In the genomic region with DNA sequence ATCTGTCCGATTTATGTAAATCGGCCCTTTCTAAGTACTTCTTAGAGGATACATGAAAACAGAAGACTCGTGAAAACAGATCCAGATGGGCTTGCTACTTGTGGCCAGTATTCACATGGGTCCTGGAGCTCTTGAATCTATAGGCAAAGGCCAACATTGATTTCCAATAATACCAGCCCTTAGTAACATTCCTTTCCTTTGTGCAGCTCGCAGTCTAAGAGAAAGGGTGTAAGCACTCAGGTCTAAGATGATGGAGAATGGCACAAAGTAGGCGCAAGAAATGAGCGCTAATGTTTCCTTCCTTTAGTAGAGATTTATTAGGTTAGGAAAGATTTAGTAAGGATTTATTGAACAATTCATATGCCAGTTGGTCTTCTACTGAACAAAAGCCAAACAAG, we compare ENCODE assay signal across 8 cellular contexts. TPM values are rescaled to one million over a fixed set of nuclear protein-coding genes. Genes with fewer than 3 reads are reported as not detected.
DNase-seq lines count a peak whose midpoint lies in the region; ATAC-seq and TF ChIP-seq lines count a peak whose summit lies in the region.

No MANE protein-coding gene starts in this region.

- H3K27me3 ChIP-seq in breast epithelium = no peaks in the 10 kb centered on the region
- no peaks in the 10 kb centered on the region for H3K27me3 ChIP-seq in vagina

- no peak for ATAC-seq in HG03280 (IDR thresholded peaks at IDR 0.05; ENCODE audit: unreplicated experiment)
- no peak for ATAC-seq in HG02678 (IDR thresholded peaks at IDR 0.05; ENCODE audit: unreplicated experiment)

- intact Hi-C loops in breast epithelium (cut with DNase I; ENCODE audit: low total_unique reads) (no loop called here), vagina (cut with DNase I) (loop anchor here (2.0 to 10.0 kb wide), 2 partner anchors 126 to 208 kb away; partner anchors contain the start of gene ARHGAP5)

- H3K9me3 ChIP-seq in breast epithelium = no peaks in the 10 kb centered on the region
- no peaks in the 10 kb centered on the region for H3K9me3 ChIP-seq in vagina

- H3K27ac ChIP-seq in breast epithelium (peak overlapping the region; percentile 92 to 94), vagina (peak overlapping the region; percentile 80)

- TF ChIP-seq POLR2A in breast epithelium (IDR thresholded peaks at IDR 0.05) = no peak
- no peak for TF ChIP-seq POLR2A in vagina (IDR thresholded peaks at IDR 0.05)

- H3K4me1 ChIP-seq in breast epithelium = no peaks in the 10 kb centered on the region
- peaks cover 15% of the 10 kb centered on the region for H3K4me1 ChIP-seq in vagina

- peak; percentile 3 for DNase-seq in NCI-H510A (lab: John Stamatoyannopoulos, UW)
- DNase-seq in breast epithelium (ENCODE audit: low spot score in 2 of 2) = no peak
- DNase-seq in medulla oblongata (ENCODE audit: extremely low spot score) = peak; percentile 60
- DNase-seq in vagina (ENCODE audit: extremely low spot score in 2 of 2) = no peak
- DNase-seq in stimulated activated naive CD4-positive, alpha-beta T cell treated with Interleukin-2 at 50 U/mL for 16 hours (lab: John Stamatoyannopoulos, UW) = no peak

- H3K4me3 ChIP-seq in GM08714 (ENCODE audit: low read length) (peak overlapping the region; percentile 74), breast epithelium (peak overlapping the region; percentile 67 to 87 (median 75)), vagina (peak overlapping the region; percentile 63 to 69)

- no peak for TF ChIP-seq CTCF in breast epithelium (IDR thresholded peaks at IDR 0.05)
- TF ChIP-seq CTCF in vagina (IDR thresholded peaks at IDR 0.05) = no peak

- H3K36me3 ChIP-seq in breast epithelium (no peaks in the 10 kb centered on the region), vagina (no peaks in the 10 kb centered on the region)

RNA-seq across cellular contexts. Expression of gene RNU6-8, which starts 0.6 kb away (rescaled TPM):
- total RNA-seq in breast epithelium (not detected), vagina (not detected)

RNA-seq across cellular contexts. Expression of gene RNU6-7, which starts 0.6 kb away (rescaled TPM):
- total RNA-seq in breast epithelium (not detected), vagina (not detected)

Comparison
In these comparisons a context has a peak if more than half of its experiments do, and no peak if none do; other contexts are left out.
1. DNase-seq: peak in NCI-H510A (single experiment) and medulla oblongata (single experiment); none in breast epithelium (0 of 2), vagina (0 of 2) and stimulated activated naive CD4-positive, alpha-beta T cell treated with Interleukin-2 at 50 U/mL for 16 hours (single experiment).
2. Peak in every context shown above with its lines, with median percentiles within 50 percentile points of each other: H3K4me3 ChIP-seq.